21 cellular contexts compared by ENCODE assay signal in the genomic region with DNA sequence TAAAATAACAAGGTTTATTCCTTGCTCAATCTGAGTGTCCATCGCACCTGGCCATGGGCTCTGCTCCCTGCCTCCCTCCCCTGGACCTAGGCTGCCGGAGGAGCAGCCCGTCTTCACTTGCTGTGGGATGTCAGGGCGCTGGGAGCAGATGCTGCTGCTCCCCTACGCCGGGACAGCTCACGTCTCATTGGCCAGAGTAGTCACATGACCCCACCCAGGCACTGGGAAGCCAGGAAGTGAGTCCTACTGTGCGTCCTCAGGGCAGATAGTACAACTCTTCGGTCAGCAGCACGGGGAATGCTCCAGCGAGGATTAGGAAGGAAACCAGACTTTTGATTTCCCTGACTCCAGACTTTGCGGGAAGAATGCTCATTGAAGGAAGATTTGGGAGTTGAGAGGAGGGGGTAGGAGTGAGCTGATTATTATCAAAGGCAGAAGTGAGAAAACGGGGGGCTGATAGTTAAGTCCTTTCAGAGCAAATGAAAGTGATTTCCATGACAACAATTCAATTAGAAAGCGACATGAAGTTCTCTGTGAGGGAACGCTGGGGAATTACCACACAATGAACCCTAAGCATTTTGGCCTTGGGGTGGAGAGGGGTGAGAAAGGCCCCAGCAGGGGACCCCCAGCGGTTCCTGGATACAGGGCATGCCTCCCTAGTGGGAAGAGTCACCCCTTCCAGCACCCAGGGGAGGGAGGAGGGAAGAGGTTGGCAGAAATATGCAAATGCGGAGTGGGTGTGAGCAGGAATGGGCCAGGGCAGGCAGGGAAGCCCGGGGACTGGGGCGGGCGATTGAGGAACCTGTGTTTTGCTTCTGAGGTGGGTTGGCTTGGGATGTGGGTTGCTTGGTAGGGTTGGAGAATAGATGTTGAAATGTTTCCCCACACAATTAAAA.
DNase-seq lines count a peak whose midpoint lies in the region; ATAC-seq, FAIRE-seq and TF ChIP-seq lines count a peak whose summit lies in the region.
"Had no signal": no experiment of that assay in that cellular context is flagged by ENCODE, and none has a peak within 500 bp of the region (broad histone marks: within the 10 kb centered on the region; RNA-seq: fewer than 3 reads in every experiment).

No MANE protein-coding gene starts in this region.

- DNase-seq in stimulated activated CD4-positive, alpha-beta T cell treated with anti-CD3 and anti-CD28 coated beads, Interleukin-15, amount 100 ng/mL, for 24 hours, result peak; percentile 6
- DNase-seq in stimulated activated CD4-positive, alpha-beta T cell treated with anti-CD3 and anti-CD28 coated beads, Interleukin-4, amount 100 ng/mL, for 24 hours, result no peak
- no peak for DNase-seq in GM12878 (ENCODE audit: low read depth, low spot score)
- DNase-seq in testis, result peak; percentile 59
- no peak for DNase-seq in G401 (ENCODE audit: low spot score)
- no peak for DNase-seq in activated CD4-positive, alpha-beta T cell treated with anti-CD3 and anti-CD28 coated beads for 1 hour
- DNase-seq in NK-92 (lab: John Stamatoyannopoulos, UW; ENCODE audit: unreplicated experiment), result no peak
- DNase-seq: activated CD4-positive, alpha-beta T cell treated with anti-CD3 and anti-CD28 coated beads, Interleukin-2, amount 10 ng/mL, durations not matched to agents 24 days and 14 days; activated naive CD4-positive, alpha-beta T cell treated with anti-CD3 and anti-CD28 coated beads, Interleukin-2, amount 50 U/mL, for 16 hours; body of pancreas; colonic mucosa; KG1; NCI-H1048; NCI-H2081 treated with DMSO at 0.1 percent for 48 hours; NCI-H526 treated with DMSO at 0.1 percent for 48 hours; PC-3 had no signal

- no peaks in the 10 kb centered on the region; the same call in 1 of the 2 replicates for H4K20me1 ChIP-seq in GM12878 (ENCODE audit: control insufficient read depth, insufficient read depth)

- intact Hi-C loops in GM12878 (cut with micrococcal nuclease; ENCODE audit: unreplicated experiment), result no loop called here
- intact Hi-C loops in testis (cut with DNase I; ENCODE audit: low total_unique reads), result no loop called here

- no peak for TF ChIP-seq EP300 in GM12878 (IDR thresholded peaks at IDR 0.05; ENCODE audit: borderline replicate concordance in 1 of 2, control insufficient read depth in 1 of 2, low read depth in 2 of 2, low read length in 2 of 2)

- no peak overlapping the region for H3K4me3 ChIP-seq in GM12878
- H3K4me3 ChIP-seq in iPS-18a (ENCODE audit: low read length), result peak overlapping the region; percentile 51
- peak overlapping the region in 1 of 2 donors; percentile 31 for H3K4me3 ChIP-seq in testis
- H3K4me3 ChIP-seq: body of pancreas, colonic mucosa, right atrium auricular region had no signal

- CTCF ChIA-PET in GM12878 (lab: Yijun Ruan, JAX), result interaction anchor here (1.3 kb wide), 1 partner anchor 44 kb away, joined by 3 read pairs; no protein-coding TSS in a partner anchor

- BruUV-seq in GM12878 (replicated peaks; lab: Mats Ljungman, UMichigan), result no TSS peak

- WGBS in GM12878 (ENCODE audit: insufficient coverage, insufficient replicate concordance, low lambda C conversion rate, missing lambda C conversion rate), result 25% methylated on average over 17 of the region's 20 CpGs
- WGBS in testis, 2 donors, result 24 to 34% methylated on average over 20 of the region's 20 CpGs

- TF ChIP-seq CTCF in GM12878 (IDR thresholded peaks at IDR 0.05 in 2 of 3, conservative IDR thresholded peaks at IDR 0.05 in 1 of 3; ENCODE audit: control insufficient read depth in 2 of 3, extremely low read depth in 1 of 3, insufficient read depth in 1 of 3, low read depth in 3 of 3, low read length in 3 of 3) (no peak), testis (IDR thresholded peaks at IDR 0.05) (no peak)

- no peaks in the 10 kb centered on the region for H3K79me2 ChIP-seq in GM12878 (ENCODE audit: control insufficient read depth, insufficient read depth, low read length)

- no peaks in the 10 kb centered on the region for H3K36me3 ChIP-seq in GM12878 (ENCODE audit: control insufficient read depth in 2 of 2, insufficient read depth in 2 of 2, low read length in 1 of 2)
- H3K36me3 ChIP-seq in iPS-18a (ENCODE audit: control insufficient read depth, low read depth, low read length), result no peaks in the 10 kb centered on the region
- no peaks in the 10 kb centered on the region for H3K36me3 ChIP-seq in testis (ENCODE audit: low read depth, missing control alignments)
- H3K36me3 ChIP-seq: colonic mucosa, right atrium auricular region had no signal

- H3K9me3 ChIP-seq in GM12878 (replicated peaks; ENCODE audit: control insufficient read depth, insufficient read depth, low read length) (no peaks in the 10 kb centered on the region; the same call in 2 of the 3 replicates), iPS-18a (ENCODE audit: control insufficient read depth, low read depth, low read length) (no peaks in the 10 kb centered on the region), testis (no peaks in the 10 kb centered on the region)
- H3K9me3 ChIP-seq: body of pancreas, colonic mucosa, right atrium auricular region had no signal

- no peak overlapping the region; the same call in 1 of the 2 replicates for H2AFZ ChIP-seq in GM12878 (ENCODE audit: control insufficient read depth, low read depth, low read length)

- no peak for FAIRE-seq in GM12878 (lab: Jason Lieb, UNC)
- FAIRE-seq: frontal cortex, urothelium cell line had no signal

- in situ Hi-C loops in GM12878 (cut with MboI) (no loop called here), G401 (cut with HindIII; ENCODE audit: low sequenced_read_pairs) (no loop called here)

- TF ChIP-seq POLR2A in GM12878 (IDR thresholded peaks at IDR 0.05; ENCODE audit: low read depth, low read length) (no peak), testis (IDR thresholded peaks at IDR 0.05) (no peak)

- RAD21 ChIA-PET in GM12878 (lab: Charles Lee; ENCODE audit: unreplicated experiment), result no interaction called here

- POLR2A ChIA-PET in GM12878 (lab: Charles Lee), result no interaction called here

- H3K27me3 ChIP-seq in GM12878 (replicated peaks in 1 of 2; ENCODE audit: control insufficient read depth in 2 of 2, insufficient read depth in 2 of 2, low read length in 1 of 2) (no peaks in the 10 kb centered on the region; a peak in 1 of 4 replicates), iPS-18a (ENCODE audit: control insufficient read depth, insufficient read depth, low read length) (no peaks in the 10 kb centered on the region), testis (no peaks in the 10 kb centered on the region)
- H3K27me3 ChIP-seq: body of pancreas, colonic mucosa, right atrium auricular region had no signal

- H3K27ac ChIP-seq in GM12878 (ENCODE audit: control insufficient read depth, insufficient read depth) (no peak overlapping the region), iPS-18a (ENCODE audit: low read length) (peak overlapping the region; percentile 50), testis (no peak overlapping the region)
- H3K27ac ChIP-seq: body of pancreas, colonic mucosa, epithelial cell of prostate, right atrium auricular region had no signal

- 0 out of 2 replicates have a peak overlapping the region, but pooled peaks have one; percentile 52 for H3K4me2 ChIP-seq in GM12878 (ENCODE audit: control insufficient read depth, insufficient read depth)

- H3K9ac ChIP-seq in GM12878 (ENCODE audit: control insufficient read depth, insufficient read depth, low read length) (no peak overlapping the region), iPS-18a (ENCODE audit: low read length) (peak overlapping the region; percentile 3)

- TF ChIP-seq RAD21 in GM12878 (IDR thresholded peaks at IDR 0.05; ENCODE audit: insufficient read depth, low read depth, low read length), result no peak

- SMC1A ChIA-PET in GM12878 (lab: Charles Lee; ENCODE audit: uncharacterized antibody, unreplicated experiment), result no interaction called here

- no peaks in the 10 kb centered on the region for H3K4me1 ChIP-seq in GM12878 (ENCODE audit: control insufficient read depth, insufficient read depth, low read length)
- H3K4me1 ChIP-seq in iPS-18a (ENCODE audit: control insufficient read depth, low read depth, low read length), result peaks cover 11% of the 10 kb centered on the region
- no peaks in the 10 kb centered on the region for H3K4me1 ChIP-seq in testis
- H3K4me1 ChIP-seq: body of pancreas, colonic mucosa, right atrium auricular region had no signal

- no peak for ATAC-seq in GM12878
- ATAC-seq: body of pancreas, PC-3 had no signal

TF ChIP-seq in GM12878, 131 proteins besides CTCF, POLR2A, EP300 and RAD21:
- TF ChIP-seq BRCA1 (IDR thresholded peaks at IDR 0.05; ENCODE audit: low read depth, low read length), result no peak
- TF ChIP-seq, protein P1, sequence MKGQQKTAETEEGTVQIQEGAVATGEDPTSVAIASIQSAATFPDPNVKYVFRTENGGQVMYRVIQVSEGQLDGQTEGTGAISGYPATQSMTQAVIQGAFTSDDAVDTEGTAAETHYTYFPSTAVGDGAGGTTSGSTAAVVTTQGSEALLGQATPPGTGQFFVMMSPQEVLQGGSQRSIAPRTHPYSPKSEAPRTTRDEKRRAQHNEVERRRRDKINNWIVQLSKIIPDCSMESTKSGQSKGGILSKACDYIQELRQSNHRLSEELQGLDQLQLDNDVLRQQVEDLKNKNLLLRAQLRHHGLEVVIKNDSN (IDR thresholded peaks at IDR 0.05; ENCODE audit: borderline replicate concordance, extremely low read length, insufficient read depth, low read depth, low read length), result peak; percentile 50
TF ChIP-seq in GM12878: peak in this region for 1.

Comparison
In these comparisons a context has a peak if more than half of its experiments do, and no peak if none do; other contexts are left out.
1. DNase-seq: peak in stimulated activated CD4-positive, alpha-beta T cell treated with anti-CD3 and anti-CD28 coated beads, Interleukin-15, amount 100 ng/mL, for 24 hours (single experiment) and testis (single experiment); none in stimulated activated CD4-positive, alpha-beta T cell treated with anti-CD3 and anti-CD28 coated beads, Interleukin-4, amount 100 ng/mL, for 24 hours (single experiment), GM12878 (single experiment), G401 (single experiment), activated CD4-positive, alpha-beta T cell treated with anti-CD3 and anti-CD28 coated beads for 1 hour (single experiment) and NK-92 (single experiment).